Comparison of ENCODE assay signal across 8 cellular contexts in genomic region chr9:99103909-99104458, GRCh38. TPM values are rescaled to one million over a fixed set of nuclear protein-coding genes. Genes with fewer than 3 reads are reported as not detected.
DNase-seq lines count a peak whose midpoint lies in the region; ATAC-seq and TF ChIP-seq lines count a peak whose summit lies in the region.

No MANE protein-coding gene starts in this region.

- H3K27ac ChIP-seq in OCI-LY7 (ENCODE audit: low read depth, low read length, poor library complexity, severe bottlenecking): no peak overlapping the region
- peak overlapping the region in 55 of 59 donors; percentile 20 to 90 (median 76) for H3K27ac ChIP-seq in dorsolateral prefrontal cortex
- H3K27ac ChIP-seq in aorta (ENCODE audit: low read depth in 1 of 2, low read length in 2 of 2): peak overlapping the region; percentile 98 to 99

- ATAC-seq in aorta (ENCODE audit: low FRiP score) (peak; percentile 52), HG02870 (IDR thresholded peaks at IDR 0.05; ENCODE audit: unreplicated experiment) (no peak), GM19351 (IDR thresholded peaks at IDR 0.05; ENCODE audit: unreplicated experiment) (no peak)

- CTCF ChIA-PET in OCI-LY7 (lab: Charles Lee; ENCODE audit: unreplicated experiment): no interaction called here

- POLR2A ChIA-PET in OCI-LY7 (lab: Charles Lee): interaction anchor here (0.5 to 3.0 kb wide), 15 partner anchors 8 to 1303 kb away, joined by 3 to 16 read pairs (median 4); no protein-coding TSS in a partner anchor

- H3K4me3 ChIP-seq in OCI-LY7 (ENCODE audit: low read depth, low read length, poor library complexity, severe bottlenecking) (peak overlapping the region; percentile 78), dorsolateral prefrontal cortex (peak overlapping the region; percentile 38 to 88 (median 77)), mononuclear cell (ENCODE audit: low read length) (peak overlapping the region; percentile 61), aorta (ENCODE audit: low read length in 2 of 2) (peak overlapping the region; percentile 12 to 45)

- H3K79me2 ChIP-seq in OCI-LY7 (ENCODE audit: insufficient read depth, low read depth, low read length): peaks cover 35% of the 10 kb centered on the region; the same call in 1 of the 2 replicates

- H3K36me3 ChIP-seq in OCI-LY7 (ENCODE audit: insufficient read depth, low read length): no peaks in the 10 kb centered on the region
- H3K36me3 ChIP-seq in aorta (ENCODE audit: control insufficient read depth in 1 of 2, insufficient read depth in 2 of 2, low read length in 1 of 2): no peaks in the 10 kb centered on the region

- peak; percentile 29 for DNase-seq in CD1c-positive myeloid dendritic cell (ENCODE audit: extremely low spot score)
- DNase-seq in OCI-LY7 (ENCODE audit: low spot score): no peak
- DNase-seq in dorsolateral prefrontal cortex: peak in 5 of 10 donors; percentile 16 to 48 (median 37)
- DNase-seq in aorta: peak in 1 of 2 donors; percentile 77
- no peak for DNase-seq in stimulated activated CD4-positive, alpha-beta T cell treated with anti-CD3 and anti-CD28 coated beads, Interleukin-1b, Interleukin-23, amount 100 ng/mL, for 48 hours

- intact Hi-C loops in OCI-LY7 (cut with micrococcal nuclease; ENCODE audit: unreplicated experiment): loop anchor here (1.0 to 5.0 kb wide), 3 partner anchors 16 to 102 kb away; no protein-coding TSS in a partner anchor
- intact Hi-C loops in dorsolateral prefrontal cortex (cut with DNase I): loop anchor here (5.0 to 10.0 kb wide), 4 partner anchors 102 to 309 kb away; partner anchors contain the start of genes ANKS6 (in 1 of the 2) and GALNT12 (in 1 of the 2)
- intact Hi-C loops in aorta (cut with DNase I): loop anchor here in 1 of 2 donors (5.0 kb wide), 1 partner anchor 72 kb away; no protein-coding TSS in a partner anchor

- H3K9me3 ChIP-seq in OCI-LY7 (ENCODE audit: low read length) (peaks cover 2% of the 10 kb centered on the region; the same call in 1 of the 2 replicates), mononuclear cell (ENCODE audit: low read depth, low read length) (no peaks in the 10 kb centered on the region), aorta (ENCODE audit: control insufficient read depth, low read length) (no peaks in the 10 kb centered on the region)

- H3K4me1 ChIP-seq in OCI-LY7 (ENCODE audit: insufficient read depth, low read length, poor library complexity, severe bottlenecking) (peaks cover 40% of the 10 kb centered on the region), mononuclear cell (ENCODE audit: insufficient read depth, low read length) (peaks cover 43% of the 10 kb centered on the region), aorta (ENCODE audit: control insufficient read depth in 1 of 2, insufficient read depth in 2 of 2, low read length in 2 of 2) (peaks cover 0 to 5% of the 10 kb centered on the region in 2 donors)

- H3K4me2 ChIP-seq in OCI-LY7 (ENCODE audit: low read length): peak overlapping the region; percentile 85

- H3K27me3 ChIP-seq in dorsolateral prefrontal cortex (no peaks in the 10 kb centered on the region), mononuclear cell (ENCODE audit: insufficient read depth, low read length) (no peaks in the 10 kb centered on the region), aorta (ENCODE audit: control insufficient read depth in 1 of 2, insufficient read depth in 2 of 2, low read length in 1 of 2) (no peaks in the 10 kb centered on the region)

- no peaks in the 10 kb centered on the region for H3K9me2 ChIP-seq in OCI-LY7 (ENCODE audit: insufficient read depth, low read length)

- TF ChIP-seq CTCF in OCI-LY7 (conservative IDR thresholded peaks at IDR 0.05; ENCODE audit: low read length) (no peak), dorsolateral prefrontal cortex (IDR thresholded peaks at IDR 0.05 in 54 of 56, conservative IDR thresholded peaks at IDR 0.05 in 2 of 56; ENCODE audit: low read depth in 1 of 56, partially characterized antibody in 56 of 56) (no peak)

- BruUV-seq in OCI-LY7 (replicated peaks; lab: Mats Ljungman, UMichigan): no TSS peak

- H2AFZ ChIP-seq in OCI-LY7 (ENCODE audit: low read length): peak overlapping the region; percentile 97

- H4K20me1 ChIP-seq in OCI-LY7 (ENCODE audit: insufficient read depth, low read length): peaks cover 16% of the 10 kb centered on the region; the same call in 1 of the 2 replicates

- WGBS in aorta, 2 donors: 1 to 2% methylated on average over 14 of the region's 14 CpGs

RNA-seq across cellular contexts. Expression of gene TGFBR1, which starts 0.9 kb away (rescaled TPM):
- total RNA-seq in OCI-LY7 (2014; rRNA removed; shearing (Covaris generic)): 13.6 and 14.3 TPM in 2 replicates
- total RNA-seq in OCI-LY7 (2022) (36.7 and 43.6 TPM in 2 replicates), dorsolateral prefrontal cortex (10 to 100 TPM in 119 of 120 experiments, 1 to 10 TPM in 1; 9.7 to 58.1 (median 21.3) TPM), mononuclear cell (31.3 TPM), aorta (100 to 1,000 TPM; 101 to 156 TPM)
- polyA plus RNA-seq in aorta: 10 to 100 TPM; 21.9 to 24.3 TPM
